8 cellular contexts compared by ENCODE assay signal in genomic region chr13:28658796-28659610, GRCh38. TPM values are rescaled to one million over a fixed set of nuclear protein-coding genes. Genes with fewer than 3 reads are reported as not detected.
DNase-seq lines count a peak whose midpoint lies in the region; ATAC-seq lines count a peak whose summit lies in the region.

A gene with protein sequence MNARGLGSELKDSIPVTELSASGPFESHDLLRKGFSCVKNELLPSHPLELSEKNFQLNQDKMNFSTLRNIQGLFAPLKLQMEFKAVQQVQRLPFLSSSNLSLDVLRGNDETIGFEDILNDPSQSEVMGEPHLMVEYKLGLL (plus strand): TSS chr13:28659130. CDS start chr13:28659185, 55 bp downstream.

- H3K4me1 Mint-ChIP-seq in CD8-positive, alpha-beta memory T cell: peaks cover 54 to 79% (median 68%) of the 10 kb centered on the region in 3 donors
- peaks cover 28 to 58% of the 10 kb centered on the region in 2 donors for H3K4me1 Mint-ChIP-seq in effector memory CD8-positive, alpha-beta T cell (ENCODE audit: low read depth in 2 of 2)

- H3K36me3 Mint-ChIP-seq in CD8-positive, alpha-beta memory T cell: peaks cover 0 to 55% (median 15%) of the 10 kb centered on the region in 3 donors
- peaks cover 31% of the 10 kb centered on the region for H3K36me3 Mint-ChIP-seq in effector memory CD8-positive, alpha-beta T cell (ENCODE audit: insufficient read depth)

- peak within 1 kb of the TSS; percentile 71 for H3K4me3 ChIP-seq in CD8-positive, alpha-beta memory T cell (ENCODE audit: low read length)

- CTCF ChIA-PET in CD8-positive, alpha-beta memory T cell (lab: Charles Lee): interaction anchor here (1.3 kb wide), 1 partner anchor 59 kb away, joined by 3 read pairs; no protein-coding TSS in a partner anchor

- H3K27ac ChIP-seq in CD8-positive, alpha-beta memory T cell (ENCODE audit: low read depth, low read length): peak within 1 kb of the TSS; percentile 95

- peak within 1 kb of the TSS; percentile 95 to 100 (median 99) for H3K27ac Mint-ChIP-seq in CD8-positive, alpha-beta memory T cell
- peak within 1 kb of the TSS; percentile 93 to 98 for H3K27ac Mint-ChIP-seq in effector memory CD8-positive, alpha-beta T cell

- H3K27me3 Mint-ChIP-seq in CD8-positive, alpha-beta memory T cell: peaks cover 0 to 6% of the 10 kb centered on the region in 2 donors
- H3K27me3 Mint-ChIP-seq in effector memory CD8-positive, alpha-beta T cell: no peaks in the 10 kb centered on the region

- H3K4me3 Mint-ChIP-seq in CD8-positive, alpha-beta memory T cell: peak within 1 kb of the TSS; percentile 97 to 99 (median 98)
- peak within 1 kb of the TSS; percentile 88 to 95 for H3K4me3 Mint-ChIP-seq in effector memory CD8-positive, alpha-beta T cell

- no peaks in the 10 kb centered on the region for H3K9me3 ChIP-seq in CD8-positive, alpha-beta memory T cell (ENCODE audit: low read length)

- H3K36me3 ChIP-seq in CD8-positive, alpha-beta memory T cell (ENCODE audit: insufficient read depth, low read length): peaks cover 14% of the 10 kb centered on the region

- H3K27me3 ChIP-seq in CD8-positive, alpha-beta memory T cell (ENCODE audit: insufficient read depth, low read length, poor library complexity, severe bottlenecking): no peaks in the 10 kb centered on the region

- peaks cover 25% of the 10 kb centered on the region for H3K4me1 ChIP-seq in CD8-positive, alpha-beta memory T cell (ENCODE audit: insufficient read depth, low read length)

- POLR2A ChIA-PET in CD8-positive, alpha-beta memory T cell (lab: Charles Lee): interaction anchor here (0.8 to 2.3 kb wide), 4 partner anchors 14 to 1038 kb away, joined by 3 to 11 read pairs (median 5); partner anchors contain the start of genes LNX2 and SLC46A3

- ATAC-seq in GM19438 (IDR thresholded peaks at IDR 0.05; ENCODE audit: low read depth, unreplicated experiment) (peak; percentile 85), HG03571 (IDR thresholded peaks at IDR 0.05; ENCODE audit: unreplicated experiment) (peak; percentile 86)
- peak; percentile 90 for ATAC-seq in effector memory CD8-positive, alpha-beta T cell (replicated peaks)

- peak; percentile 89 to 95 (median 90) for DNase-seq in CD8-positive, alpha-beta memory T cell
- DNase-seq in NOMO-1 (lab: John Stamatoyannopoulos, UW; ENCODE audit: unreplicated experiment in 2 of 2): peak; percentile 90
- peak; percentile 83 to 84 for DNase-seq in activated CD8-positive, alpha-beta memory T cell treated with anti-CD3 and anti-CD28 coated beads for 4 hours (ENCODE audit: low read depth in 2 of 2)
- peak; percentile 90 for DNase-seq in effector memory CD8-positive, alpha-beta T cell
- DNase-seq in medulla oblongata (ENCODE audit: extremely low spot score): peak; percentile 94
- DNase-seq in stimulated activated CD8-positive, alpha-beta memory T cell treated with anti-CD3 and anti-CD28 coated beads, Interleukin-12 subunit alpha, Interleukin-12 subunit beta, amount 100 ng/mL, for 1 hour (ENCODE audit: low read depth): peak; percentile 87

- H3K9me3 Mint-ChIP-seq in CD8-positive, alpha-beta memory T cell: no peaks in the 10 kb centered on the region
- H3K9me3 Mint-ChIP-seq in effector memory CD8-positive, alpha-beta T cell: no peaks in the 10 kb centered on the region

RNA-seq across cellular contexts. Expression of the gene that starts here (rescaled TPM):
- 100 to 1,000 TPM; 127 to 131 TPM for total RNA-seq in CD8-positive, alpha-beta memory T cell
- polyA plus RNA-seq in CD8-positive, alpha-beta memory T cell: 98.4 TPM

Comparison
In these comparisons a context has a peak if more than half of its experiments do, and no peak if none do; other contexts are left out.
1. Peak in every context shown above with its lines: DNase-seq, ATAC-seq, H3K4me3 ChIP-seq and H3K27ac ChIP-seq.